Comparison of ENCODE assay signal across 1 cellular context in genomic region chr19:3073159-3073563, GRCh38.
TF ChIP-seq lines count a peak whose summit lies in the region.

No MANE protein-coding gene starts in this region.

TF ChIP-seq in K562, 482 proteins besides CTCF, POLR2A, EP300 and RAD21 (continued from another document and continues in another):
- TF ChIP-seq, protein P1, sequence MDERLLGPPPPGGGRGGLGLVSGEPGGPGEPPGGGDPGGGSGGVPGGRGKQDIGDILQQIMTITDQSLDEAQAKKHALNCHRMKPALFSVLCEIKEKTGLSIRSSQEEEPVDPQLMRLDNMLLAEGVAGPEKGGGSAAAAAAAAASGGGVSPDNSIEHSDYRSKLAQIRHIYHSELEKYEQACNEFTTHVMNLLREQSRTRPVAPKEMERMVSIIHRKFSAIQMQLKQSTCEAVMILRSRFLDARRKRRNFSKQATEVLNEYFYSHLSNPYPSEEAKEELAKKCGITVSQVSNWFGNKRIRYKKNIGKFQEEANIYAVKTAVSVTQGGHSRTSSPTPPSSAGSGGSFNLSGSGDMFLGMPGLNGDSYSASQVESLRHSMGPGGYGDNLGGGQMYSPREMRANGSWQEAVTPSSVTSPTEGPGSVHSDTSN (CRISPR knock-in tag; IDR thresholded peaks at IDR 0.05; ENCODE audit: low read depth) = no peak
- TF ChIP-seq, protein P1 (tag; conservative IDR thresholded peaks at IDR 0.05; ENCODE audit: low read depth) = peak; percentile 60
- TF ChIP-seq, protein P2, sequence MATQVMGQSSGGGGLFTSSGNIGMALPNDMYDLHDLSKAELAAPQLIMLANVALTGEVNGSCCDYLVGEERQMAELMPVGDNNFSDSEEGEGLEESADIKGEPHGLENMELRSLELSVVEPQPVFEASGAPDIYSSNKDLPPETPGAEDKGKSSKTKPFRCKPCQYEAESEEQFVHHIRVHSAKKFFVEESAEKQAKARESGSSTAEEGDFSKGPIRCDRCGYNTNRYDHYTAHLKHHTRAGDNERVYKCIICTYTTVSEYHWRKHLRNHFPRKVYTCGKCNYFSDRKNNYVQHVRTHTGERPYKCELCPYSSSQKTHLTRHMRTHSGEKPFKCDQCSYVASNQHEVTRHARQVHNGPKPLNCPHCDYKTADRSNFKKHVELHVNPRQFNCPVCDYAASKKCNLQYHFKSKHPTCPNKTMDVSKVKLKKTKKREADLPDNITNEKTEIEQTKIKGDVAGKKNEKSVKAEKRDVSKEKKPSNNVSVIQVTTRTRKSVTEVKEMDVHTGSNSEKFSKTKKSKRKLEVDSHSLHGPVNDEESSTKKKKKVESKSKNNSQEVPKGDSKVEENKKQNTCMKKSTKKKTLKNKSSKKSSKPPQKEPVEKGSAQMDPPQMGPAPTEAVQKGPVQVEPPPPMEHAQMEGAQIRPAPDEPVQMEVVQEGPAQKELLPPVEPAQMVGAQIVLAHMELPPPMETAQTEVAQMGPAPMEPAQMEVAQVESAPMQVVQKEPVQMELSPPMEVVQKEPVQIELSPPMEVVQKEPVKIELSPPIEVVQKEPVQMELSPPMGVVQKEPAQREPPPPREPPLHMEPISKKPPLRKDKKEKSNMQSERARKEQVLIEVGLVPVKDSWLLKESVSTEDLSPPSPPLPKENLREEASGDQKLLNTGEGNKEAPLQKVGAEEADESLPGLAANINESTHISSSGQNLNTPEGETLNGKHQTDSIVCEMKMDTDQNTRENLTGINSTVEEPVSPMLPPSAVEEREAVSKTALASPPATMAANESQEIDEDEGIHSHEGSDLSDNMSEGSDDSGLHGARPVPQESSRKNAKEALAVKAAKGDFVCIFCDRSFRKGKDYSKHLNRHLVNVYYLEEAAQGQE (CRISPR knock-in tag; IDR thresholded peaks at IDR 0.05; ENCODE audit: low read depth) = no peak
- no peak for TF ChIP-seq U2AF2 (optimal IDR thresholded peaks at IDR 0.05; ENCODE audit: low read depth, low read length)
- no peak for TF ChIP-seq JUNB (CRISPR knock-in tag; conservative IDR thresholded peaks at IDR 0.05)
- TF ChIP-seq ZNF165 (CRISPR knock-in tag; IDR thresholded peaks at IDR 0.05; ENCODE audit: borderline replicate concordance) = no peak
- TF ChIP-seq ZNF253 (CRISPR knock-in tag; conservative IDR thresholded peaks at IDR 0.05) = no peak
- no peak for TF ChIP-seq SMAD3 (CRISPR knock-in tag; conservative IDR thresholded peaks at IDR 0.05)
- TF ChIP-seq CHD7 (IDR thresholded peaks at IDR 0.05; ENCODE audit: low read depth, low read length) = no peak
- TF ChIP-seq ATF4 (CRISPR knock-in tag; IDR thresholded peaks at IDR 0.05) = no peak
- no peak for TF ChIP-seq ZNF717 (CRISPR knock-in tag; IDR thresholded peaks at IDR 0.05)
- peak; percentile 51; the same call in 1 of the 2 replicates for TF ChIP-seq PHF21A (IDR thresholded peaks at IDR 0.05; ENCODE audit: borderline replicate concordance, low read depth)
- no peak for TF ChIP-seq ETS2 (tag; IDR thresholded peaks at IDR 0.05; ENCODE audit: borderline replicate concordance, poor library complexity, severe bottlenecking)
- TF ChIP-seq ZNF707 (CRISPR knock-in tag; conservative IDR thresholded peaks at IDR 0.05) = no peak
- TF ChIP-seq HNRNPH1 (optimal IDR thresholded peaks at IDR 0.05; ENCODE audit: low read depth, low read length) = no peak
- TF ChIP-seq TCF3 (CRISPR knock-in tag; IDR thresholded peaks at IDR 0.05) = no peak
- peak; percentile 34; the same call in 1 of the 2 replicates for TF ChIP-seq TEAD4 (IDR thresholded peaks at IDR 0.05; ENCODE audit: low read length)
- no peak for TF ChIP-seq TEAD4 (CRISPR knock-in tag; IDR thresholded peaks at IDR 0.05; ENCODE audit: borderline replicate concordance)
- TF ChIP-seq KHSRP (IDR thresholded peaks at IDR 0.05) = no peak
- TF ChIP-seq CREM (IDR thresholded peaks at IDR 0.05; ENCODE audit: low read depth) = no peak
- TF ChIP-seq, protein P3, sequence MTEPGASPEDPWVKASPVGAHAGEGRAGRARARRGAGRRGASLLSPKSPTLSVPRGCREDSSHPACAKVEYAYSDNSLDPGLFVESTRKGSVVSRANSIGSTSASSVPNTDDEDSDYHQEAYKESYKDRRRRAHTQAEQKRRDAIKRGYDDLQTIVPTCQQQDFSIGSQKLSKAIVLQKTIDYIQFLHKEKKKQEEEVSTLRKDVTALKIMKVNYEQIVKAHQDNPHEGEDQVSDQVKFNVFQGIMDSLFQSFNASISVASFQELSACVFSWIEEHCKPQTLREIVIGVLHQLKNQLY (CRISPR knock-in tag; conservative IDR thresholded peaks at IDR 0.05) = no peak
- TF ChIP-seq DIDO1 (tag; IDR thresholded peaks at IDR 0.05; ENCODE audit: low read depth) = no peak
- TF ChIP-seq SMAD2 (IDR thresholded peaks at IDR 0.05; ENCODE audit: low read depth, low read length) = no peak
- peak; percentile 86 for TF ChIP-seq BCOR (IDR thresholded peaks at IDR 0.05)
- no peak for TF ChIP-seq GATAD2B (IDR thresholded peaks at IDR 0.05; ENCODE audit: borderline replicate concordance)
- TF ChIP-seq, protein P4, sequence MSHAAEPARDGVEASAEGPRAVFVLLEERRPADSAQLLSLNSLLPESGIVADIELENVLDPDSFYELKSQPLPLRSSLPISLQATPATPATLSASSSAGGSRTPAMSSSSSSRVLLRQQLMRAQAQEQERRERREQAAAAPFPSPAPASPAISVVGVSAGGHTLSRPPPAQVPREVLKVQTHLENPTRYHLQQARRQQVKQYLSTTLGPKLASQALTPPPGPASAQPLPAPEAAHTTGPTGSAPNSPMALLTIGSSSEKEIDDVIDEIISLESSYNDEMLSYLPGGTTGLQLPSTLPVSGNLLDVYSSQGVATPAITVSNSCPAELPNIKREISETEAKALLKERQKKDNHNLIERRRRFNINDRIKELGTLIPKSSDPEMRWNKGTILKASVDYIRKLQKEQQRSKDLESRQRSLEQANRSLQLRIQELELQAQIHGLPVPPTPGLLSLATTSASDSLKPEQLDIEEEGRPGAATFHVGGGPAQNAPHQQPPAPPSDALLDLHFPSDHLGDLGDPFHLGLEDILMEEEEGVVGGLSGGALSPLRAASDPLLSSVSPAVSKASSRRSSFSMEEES (CRISPR knock-in tag; IDR thresholded peaks at IDR 0.05) = peak; percentile 95
- no peak for TF ChIP-seq ZNF830 (CRISPR knock-in tag; IDR thresholded peaks at IDR 0.05)
- no peak for TF ChIP-seq TCF7L2 (IDR thresholded peaks at IDR 0.05; ENCODE audit: low read depth, low read length)
- peak; percentile 48 for TF ChIP-seq SMAD1 (IDR thresholded peaks at IDR 0.05; ENCODE audit: low read depth, low read length, partially characterized antibody)
- no peak for TF ChIP-seq CBFB (CRISPR knock-in tag; IDR thresholded peaks at IDR 0.05)
- no peak for TF ChIP-seq U2AF1 (optimal IDR thresholded peaks at IDR 0.05; ENCODE audit: low read depth, low read length)
- no peak for TF ChIP-seq TARDBP (IDR thresholded peaks at IDR 0.05)
- TF ChIP-seq, protein P5, sequence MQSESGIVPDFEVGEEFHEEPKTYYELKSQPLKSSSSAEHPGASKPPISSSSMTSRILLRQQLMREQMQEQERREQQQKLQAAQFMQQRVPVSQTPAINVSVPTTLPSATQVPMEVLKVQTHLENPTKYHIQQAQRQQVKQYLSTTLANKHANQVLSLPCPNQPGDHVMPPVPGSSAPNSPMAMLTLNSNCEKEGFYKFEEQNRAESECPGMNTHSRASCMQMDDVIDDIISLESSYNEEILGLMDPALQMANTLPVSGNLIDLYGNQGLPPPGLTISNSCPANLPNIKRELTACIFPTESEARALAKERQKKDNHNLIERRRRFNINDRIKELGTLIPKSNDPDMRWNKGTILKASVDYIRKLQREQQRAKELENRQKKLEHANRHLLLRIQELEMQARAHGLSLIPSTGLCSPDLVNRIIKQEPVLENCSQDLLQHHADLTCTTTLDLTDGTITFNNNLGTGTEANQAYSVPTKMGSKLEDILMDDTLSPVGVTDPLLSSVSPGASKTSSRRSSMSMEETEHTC (IDR thresholded peaks at IDR 0.05) = no peak
- TF ChIP-seq VEZF1 (CRISPR knock-in tag; IDR thresholded peaks at IDR 0.05) = no peak
